ENCODE assay signal across 7 cellular contexts in genomic region chr4:120156115-120156718, GRCh38.
DNase-seq lines count a peak whose midpoint lies in the region; ATAC-seq and TF ChIP-seq lines count a peak whose summit lies in the region.

No MANE protein-coding gene starts in this region.

- peak; percentile 78 to 81 for TF ChIP-seq RAD21 in liver (IDR thresholded peaks at IDR 0.05)

- H3K27ac ChIP-seq in breast epithelium (no peak overlapping the region), liver (ENCODE audit: low read depth in 1 of 2, low read length in 2 of 2) (no peak overlapping the region), vagina (no peak overlapping the region)

- no peak overlapping the region for H3K9ac ChIP-seq in liver (ENCODE audit: low read depth in 1 of 2, low read length in 2 of 2)

- ATAC-seq in GM18868 (IDR thresholded peaks at IDR 0.05; ENCODE audit: unreplicated experiment) (peak; percentile 86), HG03432 (IDR thresholded peaks at IDR 0.05; ENCODE audit: unreplicated experiment) (peak; percentile 67)

- TF ChIP-seq CTCF in breast epithelium (IDR thresholded peaks at IDR 0.05) (peak; percentile 16 to 78 (median 50)), liver (IDR thresholded peaks at IDR 0.05; ENCODE audit: low read depth, low read length, missing input control) (peak; percentile 62), vagina (IDR thresholded peaks at IDR 0.05) (peak; percentile 23 to 72 (median 58))

- H3K4me3 ChIP-seq in breast epithelium, result no peak overlapping the region
- H3K4me3 ChIP-seq in liver (ENCODE audit: low read depth in 1 of 3, low read length in 3 of 3), result no peak overlapping the region
- H3K4me3 ChIP-seq in vagina, result no peak overlapping the region

- intact Hi-C loops in breast epithelium (cut with DNase I; ENCODE audit: low total_unique reads) (no loop called here), vagina (cut with DNase I) (loop anchor here (5.0 kb wide), 1 partner anchor 941 kb away; no protein-coding TSS in a partner anchor)

- H3K27me3 ChIP-seq in breast epithelium (no peaks in the 10 kb centered on the region), liver (ENCODE audit: control insufficient read depth in 4 of 4, insufficient read depth in 4 of 4, low read length in 3 of 4) (no peaks in the 10 kb centered on the region), vagina (no peaks in the 10 kb centered on the region)

- WGBS in liver, result 26% methylated on average over 5 of the region's 5 CpGs

- H3K36me3 ChIP-seq in breast epithelium (no peaks in the 10 kb centered on the region), liver (ENCODE audit: control insufficient read depth in 4 of 4, insufficient read depth in 3 of 4, low read depth in 1 of 4, low read length in 3 of 4) (no peaks in the 10 kb centered on the region), vagina (no peaks in the 10 kb centered on the region)

- TF ChIP-seq POLR2A in breast epithelium (IDR thresholded peaks at IDR 0.05) (no peak), vagina (IDR thresholded peaks at IDR 0.05) (no peak)

- H3K4me1 ChIP-seq in breast epithelium (no peaks in the 10 kb centered on the region), liver (ENCODE audit: control insufficient read depth in 4 of 4, insufficient read depth in 4 of 4, low read length in 3 of 4) (no peaks in the 10 kb centered on the region), vagina (no peaks in the 10 kb centered on the region)

- DNase-seq in DMS153 (lab: John Stamatoyannopoulos, UW) (peak; percentile 36), NCI-H82 (lab: John Stamatoyannopoulos, UW) (peak; percentile 74), breast epithelium (ENCODE audit: low spot score in 2 of 2) (no peak), vagina (ENCODE audit: extremely low spot score in 2 of 2) (no peak)

- H3K9me3 ChIP-seq in breast epithelium, result no peaks in the 10 kb centered on the region
- no peaks in the 10 kb centered on the region for H3K9me3 ChIP-seq in liver (ENCODE audit: control insufficient read depth in 4 of 4, low read length in 3 of 4)
- no peaks in the 10 kb centered on the region for H3K9me3 ChIP-seq in vagina

TF ChIP-seq in liver, 16 proteins besides CTCF, POLR2A, EP300 and RAD21:
- TF ChIP-seq FOXA2 (IDR thresholded peaks at IDR 0.05) (no peak), RXRA (IDR thresholded peaks at IDR 0.05) (no peak), NR2F2 (IDR thresholded peaks at IDR 0.05) (no peak), GABPA (IDR thresholded peaks at IDR 0.05 in 1 of 2, conservative IDR thresholded peaks at IDR 0.05 in 1 of 2) (no peak), HNF4A (conservative IDR thresholded peaks at IDR 0.05) (no peak), TAF1 (conservative IDR thresholded peaks at IDR 0.05) (no peak)
- TF ChIP-seq, protein P1, sequence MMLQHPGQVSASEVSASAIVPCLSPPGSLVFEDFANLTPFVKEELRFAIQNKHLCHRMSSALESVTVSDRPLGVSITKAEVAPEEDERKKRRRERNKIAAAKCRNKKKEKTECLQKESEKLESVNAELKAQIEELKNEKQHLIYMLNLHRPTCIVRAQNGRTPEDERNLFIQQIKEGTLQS (IDR thresholded peaks at IDR 0.05), result no peak
- TF ChIP-seq, protein P2, sequence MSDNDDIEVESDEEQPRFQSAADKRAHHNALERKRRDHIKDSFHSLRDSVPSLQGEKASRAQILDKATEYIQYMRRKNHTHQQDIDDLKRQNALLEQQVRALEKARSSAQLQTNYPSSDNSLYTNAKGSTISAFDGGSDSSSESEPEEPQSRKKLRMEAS (IDR thresholded peaks at IDR 0.05), result peak; percentile 15
- TF ChIP-seq, protein P3, sequence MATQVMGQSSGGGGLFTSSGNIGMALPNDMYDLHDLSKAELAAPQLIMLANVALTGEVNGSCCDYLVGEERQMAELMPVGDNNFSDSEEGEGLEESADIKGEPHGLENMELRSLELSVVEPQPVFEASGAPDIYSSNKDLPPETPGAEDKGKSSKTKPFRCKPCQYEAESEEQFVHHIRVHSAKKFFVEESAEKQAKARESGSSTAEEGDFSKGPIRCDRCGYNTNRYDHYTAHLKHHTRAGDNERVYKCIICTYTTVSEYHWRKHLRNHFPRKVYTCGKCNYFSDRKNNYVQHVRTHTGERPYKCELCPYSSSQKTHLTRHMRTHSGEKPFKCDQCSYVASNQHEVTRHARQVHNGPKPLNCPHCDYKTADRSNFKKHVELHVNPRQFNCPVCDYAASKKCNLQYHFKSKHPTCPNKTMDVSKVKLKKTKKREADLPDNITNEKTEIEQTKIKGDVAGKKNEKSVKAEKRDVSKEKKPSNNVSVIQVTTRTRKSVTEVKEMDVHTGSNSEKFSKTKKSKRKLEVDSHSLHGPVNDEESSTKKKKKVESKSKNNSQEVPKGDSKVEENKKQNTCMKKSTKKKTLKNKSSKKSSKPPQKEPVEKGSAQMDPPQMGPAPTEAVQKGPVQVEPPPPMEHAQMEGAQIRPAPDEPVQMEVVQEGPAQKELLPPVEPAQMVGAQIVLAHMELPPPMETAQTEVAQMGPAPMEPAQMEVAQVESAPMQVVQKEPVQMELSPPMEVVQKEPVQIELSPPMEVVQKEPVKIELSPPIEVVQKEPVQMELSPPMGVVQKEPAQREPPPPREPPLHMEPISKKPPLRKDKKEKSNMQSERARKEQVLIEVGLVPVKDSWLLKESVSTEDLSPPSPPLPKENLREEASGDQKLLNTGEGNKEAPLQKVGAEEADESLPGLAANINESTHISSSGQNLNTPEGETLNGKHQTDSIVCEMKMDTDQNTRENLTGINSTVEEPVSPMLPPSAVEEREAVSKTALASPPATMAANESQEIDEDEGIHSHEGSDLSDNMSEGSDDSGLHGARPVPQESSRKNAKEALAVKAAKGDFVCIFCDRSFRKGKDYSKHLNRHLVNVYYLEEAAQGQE (IDR thresholded peaks at IDR 0.05), result no peak

Comparison
In these comparisons a context has a peak if more than half of its experiments do, and no peak if none do; other contexts are left out.
1. DNase-seq: peak in DMS153 (single experiment) and NCI-H82 (single experiment); none in breast epithelium (0 of 2) and vagina (0 of 2).
2. Peak in every context shown above with its lines, with median percentiles within 50 percentile points of each other: CTCF ChIP-seq.